38 cellular contexts compared by ENCODE assay signal in genomic region chr3:148809835-148810234, GRCh38. TPM values are rescaled to one million over a fixed set of nuclear protein-coding genes. Genes with fewer than 3 reads are reported as not detected.
"Had no signal": no experiment of that assay in that cellular context is flagged by ENCODE, and none has a peak within 500 bp of the region (broad histone marks: within the 10 kb centered on the region; RNA-seq: fewer than 3 reads in every experiment).

No MANE protein-coding gene starts in this region.

- H3K36me3 ChIP-seq: MG63 had no signal

- DNase-seq: Kasumi-1, MG63, MM.1S, MV-4-11, NCI-H1048, NCI-H1092, NCI-H1092 treated with DMSO at 0.1 percent for 48 hours, NCI-H1105, NCI-H1105 treated with DMSO at 0.1 percent for 48 hours, NCI-H1417, NCI-H1417 treated with DMSO at 0.1 percent for 48 hours, NCI-H1436, NCI-H1436 treated with DMSO at 0.1 percent for 48 hours, NCI-H146, NCI-H1694, NCI-H1694 treated with DMSO at 0.1 percent for 48 hours, NCI-H187, NCI-H187 treated with DMSO at 0.1 percent for 48 hours, NCI-H1930, NCI-H2029, NCI-H2029 treated with DMSO at 0.1 percent for 48 hours, NCI-H2081, NCI-H2081 treated with DMSO at 0.1 percent for 48 hours, NCI-H2107, NCI-H2171, NCI-H2171 treated with DMSO at 0.1 percent for 48 hours, NCI-H2227 treated with DMSO at 0.1 percent for 48 hours, NCI-H226, NCI-H345, NCI-H446 treated with DMSO at 0.1 percent for 48 hours, NCI-H510A, NCI-H510A treated with DMSO at 0.1 percent for 48 hours, NCI-H524, NCI-H524 treated with DMSO at 0.1 percent for 48 hours had no signal

- H3K9me3 ChIP-seq: MG63 had no signal

- H3K4me3 ChIP-seq: MG63 had no signal

RNA-seq across cellular contexts. Expression of gene CPB1, which starts 17.8 kb away (rescaled TPM):
- total RNA-seq: LHCN-M2, M059J, MCF 10A, NCI-H460 had no signal

RNA-seq across cellular contexts. Expression of gene CPA3, which starts 55.3 kb away (rescaled TPM):
- total RNA-seq: MCF 10A, NCI-H460 had no signal
